8 cellular contexts compared by ENCODE assay signal in the genomic region with DNA sequence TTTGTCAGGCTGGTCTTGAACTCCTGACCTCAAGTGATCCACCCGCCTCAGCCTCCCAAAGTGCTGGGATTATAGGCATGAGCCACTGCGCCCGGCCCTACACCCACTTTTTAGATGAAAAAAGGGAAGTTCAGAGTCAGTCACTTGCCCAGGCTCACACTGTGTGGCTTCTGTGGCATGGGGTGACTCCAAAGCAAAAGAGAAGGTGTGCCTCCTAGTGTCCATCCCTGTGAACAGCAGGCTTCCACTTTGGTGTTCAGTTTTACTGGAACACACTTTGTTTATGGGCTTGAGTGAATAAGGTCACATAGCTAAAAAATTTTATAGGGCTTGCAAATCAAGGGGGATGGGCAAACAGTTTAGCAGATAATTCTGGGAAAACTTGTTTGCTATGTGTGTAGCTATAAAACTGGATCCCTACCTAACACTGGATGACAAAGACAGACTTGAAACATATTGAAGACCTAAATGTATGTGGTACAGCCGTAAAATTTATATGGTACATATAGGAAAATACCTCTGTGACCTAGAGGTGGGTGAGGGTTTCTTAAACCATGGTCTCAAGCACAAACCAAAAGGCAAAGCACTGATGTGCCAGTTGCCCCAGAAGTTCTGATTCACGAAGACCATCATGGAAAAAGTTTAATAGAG.
DNase-seq lines count a peak whose midpoint lies in the region; ATAC-seq and TF ChIP-seq lines count a peak whose summit lies in the region.

No MANE protein-coding gene starts in this region.

- peak; percentile 61 for ATAC-seq in HG02973 (IDR thresholded peaks at IDR 0.05; ENCODE audit: unreplicated experiment)

- peaks cover 10% of the 10 kb centered on the region for H3K9me3 Mint-ChIP-seq in nephron

- peak; percentile 46 to 58 (median 52) for TF ChIP-seq CTCF in nephron (IDR thresholded peaks at IDR 0.05; ENCODE audit: unreplicated experiment in 3 of 3)

- H3K27ac Mint-ChIP-seq in nephron, result no peak overlapping the region

- H3K36me3 Mint-ChIP-seq in nephron (ENCODE audit: low read depth), result peaks cover 8% of the 10 kb centered on the region

- no peaks in the 10 kb centered on the region for H3K27me3 Mint-ChIP-seq in nephron (ENCODE audit: low read depth)

- peak; percentile 14 for DNase-seq in NK-92 treated with Interleukin-12 subunit alpha and Interleukin-12 subunit beta, amount 100 ng/mL, for 24 hours (lab: John Stamatoyannopoulos, UW)
- DNase-seq in NK-92 (lab: John Stamatoyannopoulos, UW; ENCODE audit: unreplicated experiment) (no peak), NCI-H82 (lab: John Stamatoyannopoulos, UW) (peak; percentile 70), epidermal melanocyte (ENCODE audit: insufficient read length, low spot score) (peak; percentile 50), stromal cell of bone marrow (ENCODE audit: low read depth) (peak; percentile 25)
- peak; percentile 79 for DNase-seq in activated CD8-positive, alpha-beta memory T cell treated with anti-CD3 and anti-CD28 coated beads for 24 hours

- no peak overlapping the region for H3K4me3 Mint-ChIP-seq in nephron

- H3K4me1 Mint-ChIP-seq in nephron, result no peaks in the 10 kb centered on the region
